In the genomic region with DNA sequence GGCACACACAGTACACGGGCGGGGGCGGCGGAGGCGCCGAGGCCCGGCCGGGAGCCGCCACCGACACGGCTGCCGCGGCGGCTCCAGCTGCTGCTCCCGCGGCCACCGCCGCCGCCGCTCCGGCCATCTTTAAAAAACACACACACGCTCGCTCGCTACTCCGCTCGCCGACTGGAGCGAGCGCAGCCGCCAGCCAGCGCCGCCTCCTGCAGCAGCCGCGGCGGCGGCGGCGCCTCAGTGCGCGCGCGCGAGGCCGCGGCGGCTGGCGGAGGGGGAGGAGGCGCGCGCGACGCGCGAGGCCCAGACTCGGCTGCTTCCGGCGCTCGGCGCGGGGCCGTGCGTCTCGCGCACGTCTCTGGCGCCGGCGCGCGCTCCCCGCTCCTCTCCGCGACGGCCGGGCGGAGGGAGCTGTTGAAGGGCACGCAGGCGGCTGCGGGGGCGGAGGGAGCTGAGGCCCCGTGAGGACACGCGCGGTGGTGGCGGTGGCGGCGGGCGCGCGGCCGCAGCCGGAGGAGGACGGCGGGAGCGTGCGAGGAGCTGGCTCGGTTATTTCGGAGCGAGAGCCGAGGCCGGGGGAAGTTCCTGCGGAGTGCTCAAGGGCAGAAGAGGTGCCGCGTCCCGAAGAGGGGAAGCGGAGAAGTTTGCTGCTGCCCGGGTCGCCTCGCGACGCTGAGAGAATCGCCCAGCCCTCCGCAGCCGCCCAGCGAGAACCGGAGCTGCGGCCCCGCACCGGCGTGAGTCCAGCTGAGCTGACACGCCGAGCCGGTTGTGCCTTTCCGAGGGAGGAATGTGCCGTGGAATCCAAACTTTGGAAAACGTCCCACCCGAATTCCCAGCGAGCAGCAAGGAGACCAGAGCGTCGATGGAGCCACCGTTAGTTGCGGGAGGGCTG, we compare ENCODE assay signal across 8 cellular contexts. TPM values are rescaled to one million over a fixed set of nuclear protein-coding genes. Genes with fewer than 3 reads are reported as not detected.
DNase-seq lines count a peak whose midpoint lies in the region; TF ChIP-seq lines count a peak whose summit lies in the region.

Gene KDM7A, minus strand, starts transcription at position 173 of the 892 bp plus-strand sequence. Its CDS starts 46 bp downstream, at position 127.

- H3K4me3 Mint-ChIP-seq in neural crest cell = peak within 1 kb of the TSS; percentile 97
- peak within 1 kb of the TSS; percentile 85 for H3K4me3 Mint-ChIP-seq in stimulated activated naive CD8-positive, alpha-beta T cell treated with anti-CD3 and anti-CD28 coated beads, Interleukin-15, Interleukin-2, amounts not matched to agents 100 ng/mL and 50 ng/mL, for 24 hours

- H3K27me3 Mint-ChIP-seq in neural crest cell (ENCODE audit: low read depth) = peaks cover 45% of the 10 kb centered on the region
- H3K27me3 Mint-ChIP-seq in stimulated activated naive CD8-positive, alpha-beta T cell treated with anti-CD3 and anti-CD28 coated beads, Interleukin-15, Interleukin-2, amounts not matched to agents 100 ng/mL and 50 ng/mL, for 24 hours = peaks cover 26% of the 10 kb centered on the region

- no peak within 1 kb of the TSS for H3K27ac Mint-ChIP-seq in neural crest cell (ENCODE audit: unreplicated experiment)
- peak within 1 kb of the TSS; percentile 77 for H3K27ac Mint-ChIP-seq in stimulated activated naive CD8-positive, alpha-beta T cell treated with anti-CD3 and anti-CD28 coated beads, Interleukin-15, Interleukin-2, amounts not matched to agents 100 ng/mL and 50 ng/mL, for 24 hours

- TF ChIP-seq CTCF in DOHH2 (IDR thresholded peaks at IDR 0.05; ENCODE audit: low read depth, low read length, poor library complexity, severe bottlenecking) (no peak), fibroblast of villous mesenchyme (IDR thresholded peaks at IDR 0.05; ENCODE audit: insufficient read depth, low read depth, low read length) (no peak), neural crest cell (conservative IDR thresholded peaks at IDR 0.05) (no peak)

- H3K4me3 ChIP-seq in DOHH2 (ENCODE audit: low read length) (peak within 1 kb of the TSS; percentile 89), fibroblast of villous mesenchyme (ENCODE audit: low read depth, low read length) (peak within 1 kb of the TSS; percentile 76)

- H3K4me2 ChIP-seq in DOHH2 (ENCODE audit: low read length) = peak within 1 kb of the TSS; percentile 93

- peaks cover 19% of the 10 kb centered on the region for H3F3A ChIP-seq in DOHH2 (ENCODE audit: control insufficient read depth, insufficient read depth)

- peaks cover 54% of the 10 kb centered on the region for H3K79me2 ChIP-seq in DOHH2 (ENCODE audit: control insufficient read depth, low read length)

- peaks cover 17% of the 10 kb centered on the region; the same call in 1 of the 2 replicates for H4K20me1 ChIP-seq in DOHH2 (ENCODE audit: control insufficient read depth, insufficient read depth, low read depth, low read length)

- peaks cover 36% of the 10 kb centered on the region for H3K4me1 ChIP-seq in DOHH2 (ENCODE audit: control insufficient read depth, low read length)

- H3K9me2 ChIP-seq in DOHH2 (replicated peaks; ENCODE audit: control insufficient read depth, low read length) = no peaks in the 10 kb centered on the region

- DNase-seq in H4 (ENCODE audit: low spot score) (peak; percentile 84), M059J (ENCODE audit: low read depth) (peak; percentile 82), SHP77 treated with DMSO at 0.1 percent for 48 hours (lab: John Stamatoyannopoulos, UW) (peak; percentile 73), activated gamma-delta T cell (lab: John Stamatoyannopoulos, UW) (peak; percentile 89), fibroblast of villous mesenchyme (ENCODE audit: low read depth) (peak; percentile 90), neural crest cell (ENCODE audit: low read depth, low spot score) (peak; percentile 73)

- no peaks in the 10 kb centered on the region for H3K9me3 Mint-ChIP-seq in neural crest cell
- H3K9me3 Mint-ChIP-seq in stimulated activated naive CD8-positive, alpha-beta T cell treated with anti-CD3 and anti-CD28 coated beads, Interleukin-15, Interleukin-2, amounts not matched to agents 100 ng/mL and 50 ng/mL, for 24 hours = no peaks in the 10 kb centered on the region

- H3K36me3 ChIP-seq in DOHH2 (ENCODE audit: control insufficient read depth, low read length) = peaks cover 20% of the 10 kb centered on the region

- H3K36me3 Mint-ChIP-seq in neural crest cell (ENCODE audit: low read depth) = no peaks in the 10 kb centered on the region
- H3K36me3 Mint-ChIP-seq in stimulated activated naive CD8-positive, alpha-beta T cell treated with anti-CD3 and anti-CD28 coated beads, Interleukin-15, Interleukin-2, amounts not matched to agents 100 ng/mL and 50 ng/mL, for 24 hours (ENCODE audit: low read depth) = no peaks in the 10 kb centered on the region

- H3K27ac ChIP-seq in DOHH2 (ENCODE audit: low read depth, low read length) = peak within 1 kb of the TSS; percentile 72

- no peaks in the 10 kb centered on the region for H3K9me3 ChIP-seq in DOHH2 (ENCODE audit: control insufficient read depth, insufficient read depth, low read length)

- H3K4me1 Mint-ChIP-seq in neural crest cell = peaks cover 16% of the 10 kb centered on the region
- H3K4me1 Mint-ChIP-seq in stimulated activated naive CD8-positive, alpha-beta T cell treated with anti-CD3 and anti-CD28 coated beads, Interleukin-15, Interleukin-2, amounts not matched to agents 100 ng/mL and 50 ng/mL, for 24 hours (ENCODE audit: low read depth) = peaks cover 42% of the 10 kb centered on the region

- no peaks in the 10 kb centered on the region for H3K27me3 ChIP-seq in DOHH2 (ENCODE audit: control insufficient read depth, low read length)

RNA-seq across cellular contexts. Expression of gene KDM7A, which starts in this region (rescaled TPM):
- 0.49 and 1.0 TPM in 2 replicates for total RNA-seq in H4 (2014; rRNA removed; shearing (Covaris generic))
- total RNA-seq in M059J (2014; rRNA removed; shearing (Covaris generic)) = 0.64 and 0.69 TPM in 2 replicates
- total RNA-seq in fibroblast of villous mesenchyme = 3.9 and 4.5 TPM in 2 replicates
- total RNA-seq in neural crest cell = 4.9 and 5.2 TPM in 2 replicates

Comparison
In these comparisons a context has a peak if more than half of its experiments do, and no peak if none do; other contexts are left out.
1. Peak in every context shown above with its lines: DNase-seq, H3K4me3 ChIP-seq and H3K27ac ChIP-seq.
2. Peak in DNase-seq in M059J; RNA of the gene not detected or under 1 TPM.